Comparison of ENCODE assay signal across 1 cellular context in the genomic region with DNA sequence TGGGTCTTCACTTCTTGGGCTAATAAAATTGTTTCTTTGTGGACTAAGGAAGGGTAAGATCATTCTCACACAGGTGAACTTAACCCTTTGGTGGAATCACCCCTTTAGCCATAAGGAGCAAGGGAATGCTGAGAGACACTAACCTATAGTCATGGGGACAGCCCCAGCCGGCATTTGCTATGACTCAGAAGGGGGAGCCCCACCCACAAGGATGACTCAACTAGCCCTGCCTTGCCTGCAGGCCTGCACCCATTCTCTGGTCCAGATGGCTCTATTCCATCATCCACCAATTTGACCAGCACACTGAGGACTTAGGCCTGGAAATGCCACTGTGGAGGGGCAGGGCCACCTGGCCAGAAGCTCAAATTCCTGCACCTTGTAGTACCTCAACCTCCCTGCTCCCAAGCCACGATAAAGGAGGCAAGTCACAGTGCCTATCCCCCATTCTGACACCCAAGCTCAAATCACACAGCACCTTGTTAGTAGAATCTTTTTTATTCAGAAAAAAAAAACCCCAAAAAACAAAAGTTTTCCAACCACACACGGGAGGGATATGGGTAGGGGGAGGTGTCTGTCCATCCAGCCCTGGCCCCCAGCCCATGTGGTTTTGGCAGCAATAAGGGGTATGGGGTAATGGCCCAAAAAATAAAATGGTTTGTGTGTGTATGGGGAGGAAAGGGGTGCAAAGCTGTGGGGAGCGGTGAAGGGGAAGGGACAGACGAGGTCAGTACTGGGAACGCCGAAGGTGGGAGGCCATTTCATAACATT.
A peak's percentile ranks its signal among the peaks of the same experiment; 100 is the strongest.
TF ChIP-seq lines count a peak whose summit lies in the region.

No MANE protein-coding gene starts in this region.

TF ChIP-seq in K562, 482 proteins besides CTCF, POLR2A, EP300 and RAD21 (continued from another document and continues in another):
- TF ChIP-seq ZNF217 (CRISPR knock-in tag; IDR thresholded peaks at IDR 0.05) = no peak
- TF ChIP-seq HNRNPUL1 (IDR thresholded peaks at IDR 0.05; ENCODE audit: low read length) = no peak
- no peak for TF ChIP-seq SIRT6 (IDR thresholded peaks at IDR 0.05; ENCODE audit: low read depth, low read length)
- TF ChIP-seq FOSL1 (tag; conservative IDR thresholded peaks at IDR 0.05) = peak; percentile 97
- TF ChIP-seq NR2C2 (CRISPR knock-in tag; IDR thresholded peaks at IDR 0.05) = no peak
- TF ChIP-seq NR2C2 (tag; IDR thresholded peaks at IDR 0.05) = no peak
- no peak for TF ChIP-seq ERF (CRISPR knock-in tag; IDR thresholded peaks at IDR 0.05)
- TF ChIP-seq HDAC1 (IDR thresholded peaks at IDR 0.05) = no peak
- TF ChIP-seq CBFA2T2 (conservative IDR thresholded peaks at IDR 0.05) = no peak
- no peak for TF ChIP-seq FOXJ3 (CRISPR knock-in tag; IDR thresholded peaks at IDR 0.05)
- TF ChIP-seq MTA2 (IDR thresholded peaks at IDR 0.05; ENCODE audit: low read depth) = no peak
- no peak for TF ChIP-seq NFXL1 (CRISPR knock-in tag; IDR thresholded peaks at IDR 0.05)
- no peak for TF ChIP-seq KDM2B (CRISPR knock-in tag; IDR thresholded peaks at IDR 0.05)
- TF ChIP-seq AFF1 (IDR thresholded peaks at IDR 0.05; ENCODE audit: low read depth in 1 of 2, partially characterized antibody in 2 of 2) = peak in 1 of 2 experiments; percentile 24
- TF ChIP-seq SRSF1 (IDR thresholded peaks at IDR 0.05; ENCODE audit: low read depth, low read length) = no peak
- TF ChIP-seq COPS2 (conservative IDR thresholded peaks at IDR 0.05) = no peak
- TF ChIP-seq BRCA1 (IDR thresholded peaks at IDR 0.05) = no peak
- TF ChIP-seq BRCA1 (CRISPR knock-in tag; IDR thresholded peaks at IDR 0.05) = no peak
- TF ChIP-seq ZNF717 (CRISPR knock-in tag; IDR thresholded peaks at IDR 0.05) = no peak
- no peak for TF ChIP-seq EWSR1 (IDR thresholded peaks at IDR 0.05; ENCODE audit: borderline replicate concordance, low read depth, partially characterized antibody)
- TF ChIP-seq POLR2B (IDR thresholded peaks at IDR 0.05; ENCODE audit: low read depth, partially characterized antibody) = peak; percentile 26
- TF ChIP-seq RFX1 (IDR thresholded peaks at IDR 0.05) = no peak; the same call in 1 of the 2 replicates
- no peak for TF ChIP-seq MGA (IDR thresholded peaks at IDR 0.05)
- TF ChIP-seq, protein P1, sequence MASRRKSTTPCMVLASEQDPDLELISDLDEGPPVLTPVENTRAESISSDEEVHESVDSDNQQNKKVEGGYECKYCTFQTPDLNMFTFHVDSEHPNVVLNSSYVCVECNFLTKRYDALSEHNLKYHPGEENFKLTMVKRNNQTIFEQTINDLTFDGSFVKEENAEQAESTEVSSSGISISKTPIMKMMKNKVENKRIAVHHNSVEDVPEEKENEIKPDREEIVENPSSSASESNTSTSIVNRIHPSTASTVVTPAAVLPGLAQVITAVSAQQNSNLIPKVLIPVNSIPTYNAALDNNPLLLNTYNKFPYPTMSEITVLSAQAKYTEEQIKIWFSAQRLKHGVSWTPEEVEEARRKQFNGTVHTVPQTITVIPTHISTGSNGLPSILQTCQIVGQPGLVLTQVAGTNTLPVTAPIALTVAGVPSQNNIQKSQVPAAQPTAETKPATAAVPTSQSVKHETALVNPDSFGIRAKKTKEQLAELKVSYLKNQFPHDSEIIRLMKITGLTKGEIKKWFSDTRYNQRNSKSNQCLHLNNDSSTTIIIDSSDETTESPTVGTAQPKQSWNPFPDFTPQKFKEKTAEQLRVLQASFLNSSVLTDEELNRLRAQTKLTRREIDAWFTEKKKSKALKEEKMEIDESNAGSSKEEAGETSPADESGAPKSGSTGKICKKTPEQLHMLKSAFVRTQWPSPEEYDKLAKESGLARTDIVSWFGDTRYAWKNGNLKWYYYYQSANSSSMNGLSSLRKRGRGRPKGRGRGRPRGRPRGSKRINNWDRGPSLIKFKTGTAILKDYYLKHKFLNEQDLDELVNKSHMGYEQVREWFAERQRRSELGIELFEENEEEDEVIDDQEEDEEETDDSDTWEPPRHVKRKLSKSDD (conservative IDR thresholded peaks at IDR 0.05; ENCODE audit: low read length) = no peak
- TF ChIP-seq DPF2 (IDR thresholded peaks at IDR 0.05) = peak; percentile 68
- TF ChIP-seq SP2 (IDR thresholded peaks at IDR 0.05; ENCODE audit: extremely low read depth, low read depth, low read length, poor library complexity, severe bottlenecking) = no peak
- TF ChIP-seq MEF2D (tag; conservative IDR thresholded peaks at IDR 0.05; ENCODE audit: low read depth) = no peak
- TF ChIP-seq ZNF764 (CRISPR knock-in tag; IDR thresholded peaks at IDR 0.05; ENCODE audit: low read depth) = no peak
- TF ChIP-seq, protein P2, sequence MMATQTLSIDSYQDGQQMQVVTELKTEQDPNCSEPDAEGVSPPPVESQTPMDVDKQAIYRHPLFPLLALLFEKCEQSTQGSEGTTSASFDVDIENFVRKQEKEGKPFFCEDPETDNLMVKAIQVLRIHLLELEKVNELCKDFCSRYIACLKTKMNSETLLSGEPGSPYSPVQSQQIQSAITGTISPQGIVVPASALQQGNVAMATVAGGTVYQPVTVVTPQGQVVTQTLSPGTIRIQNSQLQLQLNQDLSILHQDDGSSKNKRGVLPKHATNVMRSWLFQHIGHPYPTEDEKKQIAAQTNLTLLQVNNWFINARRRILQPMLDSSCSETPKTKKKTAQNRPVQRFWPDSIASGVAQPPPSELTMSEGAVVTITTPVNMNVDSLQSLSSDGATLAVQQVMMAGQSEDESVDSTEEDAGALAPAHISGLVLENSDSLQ (IDR thresholded peaks at IDR 0.05) = no peak
- peak; percentile 77 for TF ChIP-seq JUNB (CRISPR knock-in tag; conservative IDR thresholded peaks at IDR 0.05)
- TF ChIP-seq ELF2 (CRISPR knock-in tag; IDR thresholded peaks at IDR 0.05) = no peak
- no peak for TF ChIP-seq HMGXB4 (CRISPR knock-in tag; IDR thresholded peaks at IDR 0.05)
- TF ChIP-seq CHD4 (IDR thresholded peaks at IDR 0.05; ENCODE audit: insufficient read depth, insufficient replicate concordance, low read depth, low read length, poor library complexity, severe bottlenecking) = no peak
- TF ChIP-seq USF2 (CRISPR knock-in tag; IDR thresholded peaks at IDR 0.05) = no peak
- TF ChIP-seq HCFC1 (IDR thresholded peaks at IDR 0.05; ENCODE audit: low read depth, low read length) = no peak
- no peak for TF ChIP-seq ZNF165 (CRISPR knock-in tag; IDR thresholded peaks at IDR 0.05; ENCODE audit: borderline replicate concordance)
- no peak for TF ChIP-seq EZH2 (IDR thresholded peaks at IDR 0.05; ENCODE audit: borderline replicate concordance, low read depth, low read length)
- no peak for TF ChIP-seq NUFIP1 (IDR thresholded peaks at IDR 0.05; ENCODE audit: partially characterized antibody)
